In the genomic region with DNA sequence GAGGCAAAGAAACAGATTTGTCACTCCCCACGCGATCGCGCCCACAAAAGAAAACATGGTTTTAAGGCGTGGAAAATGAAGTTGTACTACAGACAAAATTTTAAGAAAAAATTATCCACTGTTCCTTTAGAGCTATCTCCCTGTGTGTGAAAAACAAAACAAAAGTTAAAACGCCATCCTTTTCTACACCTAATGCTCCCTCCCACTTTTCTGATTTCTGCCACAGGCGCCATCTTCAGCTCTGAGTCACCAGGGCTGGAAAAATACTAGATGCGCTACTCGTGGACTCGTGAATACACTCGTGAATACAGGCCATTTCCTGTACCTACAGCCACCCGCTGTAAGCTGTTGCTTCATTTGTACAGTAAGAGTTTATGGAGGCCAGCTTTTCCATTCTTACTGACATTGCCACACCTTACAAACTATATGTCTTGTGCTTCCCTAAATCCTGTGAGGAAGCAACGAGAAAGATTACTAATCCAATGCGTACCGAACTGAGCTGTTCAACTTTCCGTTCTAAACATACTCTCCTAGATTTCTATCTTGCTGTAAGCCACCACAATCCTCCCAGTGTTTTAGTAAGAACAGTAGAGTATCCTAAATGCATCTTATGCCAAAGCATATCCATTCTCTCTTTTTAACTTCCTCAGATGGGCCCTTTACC, we compare ENCODE assay signal across 8 cellular contexts. TPM values are rescaled to one million over a fixed set of nuclear protein-coding genes. Genes with fewer than 3 reads are reported as not detected.
DNase-seq lines count a peak whose midpoint lies in the region; ATAC-seq, FAIRE-seq and TF ChIP-seq lines count a peak whose summit lies in the region.

No MANE protein-coding gene starts in this region.

- H3K27me3 ChIP-seq in bronchial epithelial cell (ENCODE audit: control insufficient read depth, insufficient read depth, low read length) = no peaks in the 10 kb centered on the region

- peaks cover 3% of the 10 kb centered on the region for H3K9me3 Mint-ChIP-seq in osteocyte (ENCODE audit: unreplicated experiment)

- TF ChIP-seq CTCF in VCaP (conservative IDR thresholded peaks at IDR 0.05) (no peak), bronchial epithelial cell (IDR thresholded peaks at IDR 0.05; ENCODE audit: insufficient read depth, low read length, severe bottlenecking) (no peak), osteocyte (IDR thresholded peaks at IDR 0.05) (no peak)

- H3K27ac ChIP-seq in VCaP = peak overlapping the region; percentile 73

- peak; percentile 31 for ATAC-seq in HG02642 (IDR thresholded peaks at IDR 0.05; ENCODE audit: poor library complexity, unreplicated experiment)

- H3K27ac Mint-ChIP-seq in osteocyte (ENCODE audit: unreplicated experiment) = no peak overlapping the region

- peak overlapping the region; percentile 94 for H3K4me3 ChIP-seq in bronchial epithelial cell (ENCODE audit: low read depth, low read length)

- H3K36me3 Mint-ChIP-seq in osteocyte (ENCODE audit: unreplicated experiment) = peaks cover 5% of the 10 kb centered on the region

- no peaks in the 10 kb centered on the region for H3K27me3 Mint-ChIP-seq in osteocyte (ENCODE audit: unreplicated experiment)

- peak; percentile 34 for DNase-seq in GDM1 (lab: John Stamatoyannopoulos, UW)
- peak; percentile 31 for DNase-seq in NCI-H2029 treated with DMSO at 0.1 percent for 48 hours (lab: John Stamatoyannopoulos, UW)
- DNase-seq in bronchial epithelial cell (ENCODE audit: low read depth) = peak; percentile 82
- peak; percentile 40 to 50 for DNase-seq in stimulated activated CD4-positive, alpha-beta T cell treated with anti-CD3 and anti-CD28 coated beads, Interleukin-12 subunit alpha, Interleukin-12 subunit beta, amount 100 ng/mL, for 24 hours (ENCODE audit: low read depth in 2 of 2)
- no peak for DNase-seq in osteocyte (ENCODE audit: extremely low spot score, unreplicated experiment)

- no peak for FAIRE-seq in bronchial epithelial cell (lab: Jason Lieb, UNC)
- peak; percentile 91 for FAIRE-seq in islet of Langerhans (lab: Jason Lieb, UNC)

- H3K4me3 Mint-ChIP-seq in osteocyte (ENCODE audit: unreplicated experiment) = no peak overlapping the region

- peaks cover 24% of the 10 kb centered on the region for H3K4me1 Mint-ChIP-seq in osteocyte (ENCODE audit: unreplicated experiment)

- H3K36me3 ChIP-seq in bronchial epithelial cell (ENCODE audit: control insufficient read depth, insufficient read depth, low read length) = no peaks in the 10 kb centered on the region

RNA-seq across cellular contexts. Expression of a gene that starts 0.8 kb away (rescaled TPM):
- total RNA-seq in bronchial epithelial cell (5.5 and 7.8 TPM in 2 replicates), osteocyte (24.5 and 33.5 TPM in 2 replicates)
